ENCODE assay signal across 1 cellular context in the genomic region with DNA sequence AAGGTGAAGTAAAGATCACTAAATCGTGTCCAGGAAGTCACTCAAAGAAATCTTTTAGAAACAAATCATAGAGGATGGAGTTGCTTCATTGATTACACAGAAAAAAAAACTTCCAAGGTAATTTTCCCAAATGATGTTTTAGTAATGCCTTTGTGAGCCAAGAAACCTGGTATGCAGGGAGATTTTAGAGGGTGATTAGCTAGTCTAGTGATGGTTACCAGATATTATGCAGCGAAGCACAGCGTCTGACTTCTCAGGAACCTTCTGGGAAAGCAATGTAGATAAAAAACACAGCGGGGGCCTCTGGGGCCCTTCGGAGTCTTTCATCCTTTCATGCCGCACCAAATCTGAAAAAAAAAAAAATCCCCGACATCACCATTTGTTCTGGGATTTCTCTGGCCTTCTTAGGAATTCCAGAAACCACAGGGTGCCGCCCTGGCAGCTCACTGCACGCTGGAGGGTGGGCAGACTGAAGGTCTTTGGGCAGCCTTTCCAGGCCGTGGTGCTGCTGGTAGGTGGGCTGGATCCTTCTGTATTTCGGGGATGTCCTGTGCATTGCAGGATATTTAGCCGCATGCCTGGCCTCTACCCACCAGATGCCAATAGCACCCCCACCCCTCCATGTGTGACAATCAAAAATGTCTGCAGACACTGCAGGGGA.
A peak's percentile ranks its signal among the peaks of the same experiment; 100 is the strongest.
TF ChIP-seq lines count a peak whose summit lies in the region.

No MANE protein-coding gene starts in this region.

TF ChIP-seq in HEK293, 187 proteins besides CTCF, POLR2A, EP300 and RAD21:
- TF ChIP-seq ZIC2 (tag by site-specific recombination; IDR thresholded peaks at IDR 0.05) (peak; percentile 86), TCF7L2 (IDR thresholded peaks at IDR 0.05; ENCODE audit: borderline replicate concordance, low read depth, low read length) (no peak), ZNF335 (tag by site-specific recombination; conservative IDR thresholded peaks at IDR 0.05) (peak; percentile 87), GLIS1 (tag by site-specific recombination; IDR thresholded peaks at IDR 0.05) (peak; percentile 38; the same call in 1 of the 2 replicates)
- TF ChIP-seq, protein P1, sequence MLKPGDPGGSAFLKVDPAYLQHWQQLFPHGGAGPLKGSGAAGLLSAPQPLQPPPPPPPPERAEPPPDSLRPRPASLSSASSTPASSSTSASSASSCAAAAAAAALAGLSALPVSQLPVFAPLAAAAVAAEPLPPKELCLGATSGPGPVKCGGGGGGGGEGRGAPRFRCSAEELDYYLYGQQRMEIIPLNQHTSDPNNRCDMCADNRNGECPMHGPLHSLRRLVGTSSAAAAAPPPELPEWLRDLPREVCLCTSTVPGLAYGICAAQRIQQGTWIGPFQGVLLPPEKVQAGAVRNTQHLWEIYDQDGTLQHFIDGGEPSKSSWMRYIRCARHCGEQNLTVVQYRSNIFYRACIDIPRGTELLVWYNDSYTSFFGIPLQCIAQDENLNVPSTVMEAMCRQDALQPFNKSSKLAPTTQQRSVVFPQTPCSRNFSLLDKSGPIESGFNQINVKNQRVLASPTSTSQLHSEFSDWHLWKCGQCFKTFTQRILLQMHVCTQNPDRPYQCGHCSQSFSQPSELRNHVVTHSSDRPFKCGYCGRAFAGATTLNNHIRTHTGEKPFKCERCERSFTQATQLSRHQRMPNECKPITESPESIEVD (tag by site-specific recombination; IDR thresholded peaks at IDR 0.05), result 0 out of 2 replicates have a peak, but pooled peaks have one; percentile 12
- TF ChIP-seq, protein P2, sequence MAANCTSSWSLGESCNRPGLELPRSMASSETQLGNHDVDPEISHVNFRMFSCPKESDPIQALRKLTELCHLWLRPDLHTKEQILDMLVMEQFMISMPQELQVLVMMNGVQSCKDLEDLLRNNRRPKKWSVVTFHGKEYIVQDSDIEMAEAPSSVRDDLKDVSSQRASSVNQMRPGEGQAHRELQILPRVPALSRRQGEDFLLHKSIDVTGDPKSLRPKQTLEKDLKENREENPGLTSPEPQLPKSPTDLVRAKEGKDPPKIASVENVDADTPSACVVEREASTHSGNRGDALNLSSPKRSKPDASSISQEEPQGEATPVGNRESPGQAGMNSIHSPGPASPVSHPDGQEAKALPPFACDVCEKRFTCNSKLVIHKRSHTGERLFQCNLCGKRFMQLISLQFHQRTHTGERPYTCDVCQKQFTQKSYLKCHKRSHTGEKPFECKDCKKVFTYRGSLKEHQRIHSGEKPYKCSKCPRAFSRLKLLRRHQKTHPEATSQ (tag by site-specific recombination; IDR thresholded peaks at IDR 0.05), result no peak
- TF ChIP-seq, protein P3, sequence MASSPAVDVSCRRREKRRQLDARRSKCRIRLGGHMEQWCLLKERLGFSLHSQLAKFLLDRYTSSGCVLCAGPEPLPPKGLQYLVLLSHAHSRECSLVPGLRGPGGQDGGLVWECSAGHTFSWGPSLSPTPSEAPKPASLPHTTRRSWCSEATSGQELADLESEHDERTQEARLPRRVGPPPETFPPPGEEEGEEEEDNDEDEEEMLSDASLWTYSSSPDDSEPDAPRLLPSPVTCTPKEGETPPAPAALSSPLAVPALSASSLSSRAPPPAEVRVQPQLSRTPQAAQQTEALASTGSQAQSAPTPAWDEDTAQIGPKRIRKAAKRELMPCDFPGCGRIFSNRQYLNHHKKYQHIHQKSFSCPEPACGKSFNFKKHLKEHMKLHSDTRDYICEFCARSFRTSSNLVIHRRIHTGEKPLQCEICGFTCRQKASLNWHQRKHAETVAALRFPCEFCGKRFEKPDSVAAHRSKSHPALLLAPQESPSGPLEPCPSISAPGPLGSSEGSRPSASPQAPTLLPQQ (tag by site-specific recombination; IDR thresholded peaks at IDR 0.05), result 0 out of 2 replicates have a peak, but pooled peaks have one; percentile 27
